In the genomic region with DNA sequence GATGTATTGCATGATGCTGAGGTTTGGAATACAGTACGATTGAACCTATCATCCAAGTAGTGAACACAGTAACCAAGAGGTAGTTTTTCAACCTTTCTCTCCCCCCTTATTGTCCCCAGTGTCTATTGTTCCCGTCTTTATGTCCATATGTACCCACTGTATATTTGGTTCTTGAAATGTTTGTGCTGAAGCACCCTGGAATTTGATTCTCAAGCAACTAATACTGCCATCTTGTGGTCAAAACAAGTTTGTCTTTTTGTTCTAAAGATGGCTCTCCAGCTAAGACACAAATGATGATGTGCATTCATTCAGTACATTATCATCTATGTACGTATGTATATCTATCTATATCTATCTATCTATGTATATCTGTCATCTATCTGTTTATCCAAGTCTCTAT, we compare ENCODE assay signal across 1 cellular context.
TF ChIP-seq lines count a peak whose summit lies in the region.

No MANE protein-coding gene starts in this region.

TF ChIP-seq in WTC11, 78 proteins besides CTCF, POLR2A, EP300 and RAD21 (continued from another document):
- TF ChIP-seq, protein P1, sequence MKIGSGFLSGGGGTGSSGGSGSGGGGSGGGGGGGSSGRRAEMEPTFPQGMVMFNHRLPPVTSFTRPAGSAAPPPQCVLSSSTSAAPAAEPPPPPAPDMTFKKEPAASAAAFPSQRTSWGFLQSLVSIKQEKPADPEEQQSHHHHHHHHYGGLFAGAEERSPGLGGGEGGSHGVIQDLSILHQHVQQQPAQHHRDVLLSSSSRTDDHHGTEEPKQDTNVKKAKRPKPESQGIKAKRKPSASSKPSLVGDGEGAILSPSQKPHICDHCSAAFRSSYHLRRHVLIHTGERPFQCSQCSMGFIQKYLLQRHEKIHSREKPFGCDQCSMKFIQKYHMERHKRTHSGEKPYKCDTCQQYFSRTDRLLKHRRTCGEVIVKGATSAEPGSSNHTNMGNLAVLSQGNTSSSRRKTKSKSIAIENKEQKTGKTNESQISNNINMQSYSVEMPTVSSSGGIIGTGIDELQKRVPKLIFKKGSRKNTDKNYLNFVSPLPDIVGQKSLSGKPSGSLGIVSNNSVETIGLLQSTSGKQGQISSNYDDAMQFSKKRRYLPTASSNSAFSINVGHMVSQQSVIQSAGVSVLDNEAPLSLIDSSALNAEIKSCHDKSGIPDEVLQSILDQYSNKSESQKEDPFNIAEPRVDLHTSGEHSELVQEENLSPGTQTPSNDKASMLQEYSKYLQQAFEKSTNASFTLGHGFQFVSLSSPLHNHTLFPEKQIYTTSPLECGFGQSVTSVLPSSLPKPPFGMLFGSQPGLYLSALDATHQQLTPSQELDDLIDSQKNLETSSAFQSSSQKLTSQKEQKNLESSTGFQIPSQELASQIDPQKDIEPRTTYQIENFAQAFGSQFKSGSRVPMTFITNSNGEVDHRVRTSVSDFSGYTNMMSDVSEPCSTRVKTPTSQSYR (CRISPR knock-in tag; IDR thresholded peaks at IDR 0.05): no peak
- TF ChIP-seq OVOL2 (CRISPR knock-in tag; IDR thresholded peaks at IDR 0.05; ENCODE audit: borderline replicate concordance) (no peak), ZNF232 (CRISPR knock-in tag; IDR thresholded peaks at IDR 0.05) (no peak), ZNF423 (CRISPR knock-in tag; IDR thresholded peaks at IDR 0.05) (no peak), JAZF1 (CRISPR knock-in tag; IDR thresholded peaks at IDR 0.05) (no peak)
- TF ChIP-seq, protein P2, sequence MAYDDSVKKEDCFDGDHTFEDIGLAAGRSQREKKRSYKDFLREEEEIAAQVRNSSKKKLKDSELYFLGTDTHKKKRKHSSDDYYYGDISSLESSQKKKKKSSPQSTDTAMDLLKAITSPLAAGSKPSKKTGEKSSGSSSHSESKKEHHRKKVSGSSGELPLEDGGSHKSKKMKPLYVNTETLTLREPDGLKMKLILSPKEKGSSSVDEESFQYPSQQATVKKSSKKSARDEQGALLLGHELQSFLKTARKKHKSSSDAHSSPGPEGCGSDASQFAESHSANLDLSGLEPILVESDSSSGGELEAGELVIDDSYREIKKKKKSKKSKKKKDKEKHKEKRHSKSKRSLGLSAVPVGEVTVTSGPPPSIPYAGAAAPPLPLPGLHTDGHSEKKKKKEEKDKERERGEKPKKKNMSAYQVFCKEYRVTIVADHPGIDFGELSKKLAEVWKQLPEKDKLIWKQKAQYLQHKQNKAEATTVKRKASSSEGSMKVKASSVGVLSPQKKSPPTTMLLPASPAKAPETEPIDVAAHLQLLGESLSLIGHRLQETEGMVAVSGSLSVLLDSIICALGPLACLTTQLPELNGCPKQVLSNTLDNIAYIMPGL (CRISPR knock-in tag; IDR thresholded peaks at IDR 0.05): no peak
- TF ChIP-seq, protein P3, sequence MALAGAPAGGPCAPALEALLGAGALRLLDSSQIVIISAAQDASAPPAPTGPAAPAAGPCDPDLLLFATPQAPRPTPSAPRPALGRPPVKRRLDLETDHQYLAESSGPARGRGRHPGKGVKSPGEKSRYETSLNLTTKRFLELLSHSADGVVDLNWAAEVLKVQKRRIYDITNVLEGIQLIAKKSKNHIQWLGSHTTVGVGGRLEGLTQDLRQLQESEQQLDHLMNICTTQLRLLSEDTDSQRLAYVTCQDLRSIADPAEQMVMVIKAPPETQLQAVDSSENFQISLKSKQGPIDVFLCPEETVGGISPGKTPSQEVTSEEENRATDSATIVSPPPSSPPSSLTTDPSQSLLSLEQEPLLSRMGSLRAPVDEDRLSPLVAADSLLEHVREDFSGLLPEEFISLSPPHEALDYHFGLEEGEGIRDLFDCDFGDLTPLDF (CRISPR knock-in tag; IDR thresholded peaks at IDR 0.05): no peak
- TF ChIP-seq, protein P4, sequence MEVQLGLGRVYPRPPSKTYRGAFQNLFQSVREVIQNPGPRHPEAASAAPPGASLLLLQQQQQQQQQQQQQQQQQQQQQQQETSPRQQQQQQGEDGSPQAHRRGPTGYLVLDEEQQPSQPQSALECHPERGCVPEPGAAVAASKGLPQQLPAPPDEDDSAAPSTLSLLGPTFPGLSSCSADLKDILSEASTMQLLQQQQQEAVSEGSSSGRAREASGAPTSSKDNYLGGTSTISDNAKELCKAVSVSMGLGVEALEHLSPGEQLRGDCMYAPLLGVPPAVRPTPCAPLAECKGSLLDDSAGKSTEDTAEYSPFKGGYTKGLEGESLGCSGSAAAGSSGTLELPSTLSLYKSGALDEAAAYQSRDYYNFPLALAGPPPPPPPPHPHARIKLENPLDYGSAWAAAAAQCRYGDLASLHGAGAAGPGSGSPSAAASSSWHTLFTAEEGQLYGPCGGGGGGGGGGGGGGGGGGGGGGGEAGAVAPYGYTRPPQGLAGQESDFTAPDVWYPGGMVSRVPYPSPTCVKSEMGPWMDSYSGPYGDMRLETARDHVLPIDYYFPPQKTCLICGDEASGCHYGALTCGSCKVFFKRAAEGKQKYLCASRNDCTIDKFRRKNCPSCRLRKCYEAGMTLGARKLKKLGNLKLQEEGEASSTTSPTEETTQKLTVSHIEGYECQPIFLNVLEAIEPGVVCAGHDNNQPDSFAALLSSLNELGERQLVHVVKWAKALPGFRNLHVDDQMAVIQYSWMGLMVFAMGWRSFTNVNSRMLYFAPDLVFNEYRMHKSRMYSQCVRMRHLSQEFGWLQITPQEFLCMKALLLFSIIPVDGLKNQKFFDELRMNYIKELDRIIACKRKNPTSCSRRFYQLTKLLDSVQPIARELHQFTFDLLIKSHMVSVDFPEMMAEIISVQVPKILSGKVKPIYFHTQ (CRISPR knock-in tag; IDR thresholded peaks at IDR 0.05): no peak
- TF ChIP-seq, protein P5, sequence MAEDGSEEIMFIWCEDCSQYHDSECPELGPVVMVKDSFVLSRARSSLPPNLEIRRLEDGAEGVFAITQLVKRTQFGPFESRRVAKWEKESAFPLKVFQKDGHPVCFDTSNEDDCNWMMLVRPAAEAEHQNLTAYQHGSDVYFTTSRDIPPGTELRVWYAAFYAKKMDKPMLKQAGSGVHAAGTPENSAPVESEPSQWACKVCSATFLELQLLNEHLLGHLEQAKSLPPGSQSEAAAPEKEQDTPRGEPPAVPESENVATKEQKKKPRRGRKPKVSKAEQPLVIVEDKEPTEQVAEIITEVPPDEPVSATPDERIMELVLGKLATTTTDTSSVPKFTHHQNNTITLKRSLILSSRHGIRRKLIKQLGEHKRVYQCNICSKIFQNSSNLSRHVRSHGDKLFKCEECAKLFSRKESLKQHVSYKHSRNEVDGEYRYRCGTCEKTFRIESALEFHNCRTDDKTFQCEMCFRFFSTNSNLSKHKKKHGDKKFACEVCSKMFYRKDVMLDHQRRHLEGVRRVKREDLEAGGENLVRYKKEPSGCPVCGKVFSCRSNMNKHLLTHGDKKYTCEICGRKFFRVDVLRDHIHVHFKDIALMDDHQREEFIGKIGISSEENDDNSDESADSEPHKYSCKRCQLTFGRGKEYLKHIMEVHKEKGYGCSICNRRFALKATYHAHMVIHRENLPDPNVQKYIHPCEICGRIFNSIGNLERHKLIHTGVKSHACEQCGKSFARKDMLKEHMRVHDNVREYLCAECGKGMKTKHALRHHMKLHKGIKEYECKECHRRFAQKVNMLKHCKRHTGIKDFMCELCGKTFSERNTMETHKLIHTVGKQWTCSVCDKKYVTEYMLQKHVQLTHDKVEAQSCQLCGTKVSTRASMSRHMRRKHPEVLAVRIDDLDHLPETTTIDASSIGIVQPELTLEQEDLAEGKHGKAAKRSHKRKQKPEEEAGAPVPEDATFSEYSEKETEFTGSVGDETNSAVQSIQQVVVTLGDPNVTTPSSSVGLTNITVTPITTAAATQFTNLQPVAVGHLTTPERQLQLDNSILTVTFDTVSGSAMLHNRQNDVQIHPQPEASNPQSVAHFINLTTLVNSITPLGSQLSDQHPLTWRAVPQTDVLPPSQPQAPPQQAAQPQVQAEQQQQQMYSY (CRISPR knock-in tag; IDR thresholded peaks at IDR 0.05): no peak
TF ChIP-seq in WTC11: peak in this region for 0.
